ENCODE assay signal across 24 cellular contexts in genomic region chr2:85787282-85787980, GRCh38. TPM values are rescaled to one million over a fixed set of nuclear protein-coding genes. Genes with fewer than 3 reads are reported as not detected.
DNase-seq lines count a peak whose midpoint lies in the region; ATAC-seq, FAIRE-seq and TF ChIP-seq lines count a peak whose summit lies in the region.
"Had no signal": no experiment of that assay in that cellular context is flagged by ENCODE, and none has a peak within 500 bp of the region (broad histone marks: within the 10 kb centered on the region; RNA-seq: fewer than 3 reads in every experiment).

No MANE protein-coding gene starts in this region.

- CTCF ChIA-PET in HepG2 (lab: Yijun Ruan, JAX; ENCODE audit: low intra/inter-chr PET ratio, low total read pairs) = no interaction called here

- FAIRE-seq in HepG2 (lab: Jason Lieb, UNC) = no peak
- FAIRE-seq: GM12891 had no signal

- POLR2A ChIA-PET in HepG2 (lab: Yijun Ruan, JAX) = no interaction called here

- WGBS in right cardiac atrium = 95% methylated on average over 8 of the region's 8 CpGs
- 89% methylated on average over 8 of the region's 8 CpGs for WGBS in HepG2 (ENCODE audit: low lambda C conversion rate)
- WGBS in spleen, 5 donors = 79 to 85% (median 82%) methylated on average over 7 to 8 of the region's 8 CpGs
- 86 to 100% methylated on average over 4 to 8 of the region's 8 CpGs for WGBS in upper lobe of left lung, 2 donors

- no peak for ATAC-seq in left cardiac atrium
- ATAC-seq in right cardiac atrium = no peak
- ATAC-seq in HepG2 = no peak
- no peak for ATAC-seq in upper lobe of left lung (ENCODE audit: low FRiP score in 2 of 2)
- no peak for ATAC-seq in GM18498 (IDR thresholded peaks at IDR 0.05; ENCODE audit: unreplicated experiment)
- no peak for ATAC-seq in GM21390 (IDR thresholded peaks at IDR 0.05; ENCODE audit: unreplicated experiment)
- ATAC-seq in HG03354 (IDR thresholded peaks at IDR 0.05; ENCODE audit: poor library complexity, severe bottlenecking, unreplicated experiment) = no peak
- ATAC-seq: CD8-positive, alpha-beta T cell; GM23338; Panc1 had no signal

- DNase-seq in left cardiac atrium (peak; percentile 12), right cardiac atrium (no peak), HepG2 (ENCODE audit: low spot score) (no peak), spleen (peak; percentile 57), upper lobe of left lung (no peak)
- DNase-seq: AML-193; C1 segment of cervical spinal cord; CD8-positive, alpha-beta T cell; DND-41; HCEC 1CT; KBM-7; MM.1S; NCI-H1048; NCI-H1436; NCI-H1930; NCI-H2227 treated with DMSO at 0.1 percent for 48 hours; NCI-H510A; NK-92 treated with Interleukin-12 subunit alpha and Interleukin-12 subunit beta, amount 100 ng/mL, for 24 hours had no signal

- in situ Hi-C loops in HepG2 (cut with HindIII; ENCODE audit: extremely low pct_ligation_motif_present, low pct_unique_long_range_greater_than_20kb) = no loop called here

- no peaks in the 10 kb centered on the region for H3K9me3 ChIP-seq in right cardiac atrium (ENCODE audit: control insufficient read depth, low read length)
- H3K9me3 ChIP-seq in HepG2 (ENCODE audit: low read length) = no peaks in the 10 kb centered on the region
- no peaks in the 10 kb centered on the region for H3K9me3 ChIP-seq in spleen
- no peaks in the 10 kb centered on the region for H3K9me3 ChIP-seq in upper lobe of left lung

- no peaks in the 10 kb centered on the region for H3K27me3 ChIP-seq in right cardiac atrium (ENCODE audit: control insufficient read depth, insufficient read depth)
- H3K27me3 ChIP-seq in HepG2 (ENCODE audit: control insufficient read depth in 1 of 2, insufficient read depth in 2 of 2, low read length in 2 of 2) = no peaks in the 10 kb centered on the region; a peak in 1 of 5 replicates
- H3K27me3 ChIP-seq in spleen (replicated peaks in 1 of 7) = peaks cover 0 to 26% (median 0%) of the 10 kb centered on the region in 7 donors
- H3K27me3 ChIP-seq in upper lobe of left lung = no peaks in the 10 kb centered on the region

- no peak overlapping the region for H2AFZ ChIP-seq in HepG2 (ENCODE audit: low read length)
- H2AFZ ChIP-seq: GM23338 had no signal

- H3K4me1 ChIP-seq in right cardiac atrium (ENCODE audit: control insufficient read depth, insufficient read depth, low read length) (peaks cover 20% of the 10 kb centered on the region), HepG2 (ENCODE audit: insufficient read depth, low read length) (peaks cover 38% of the 10 kb centered on the region), spleen (peaks cover 0 to 65% (median 27%) of the 10 kb centered on the region in 6 donors), upper lobe of left lung (peaks cover 16 to 45% (median 34%) of the 10 kb centered on the region in 4 donors)

- H3K79me2 ChIP-seq in HepG2 (ENCODE audit: insufficient read depth, low read length) = no peaks in the 10 kb centered on the region

- no peaks in the 10 kb centered on the region for H3K36me3 ChIP-seq in HepG2 (replicated peaks in 1 of 2; ENCODE audit: control insufficient read depth in 1 of 2, insufficient read depth in 2 of 2, low read length in 2 of 2)
- peaks cover 0 to 21% (median 0%) of the 10 kb centered on the region in 6 donors for H3K36me3 ChIP-seq in spleen
- H3K36me3 ChIP-seq in upper lobe of left lung = peaks cover 6 to 90% (median 36%) of the 10 kb centered on the region in 4 donors

- no peak overlapping the region for H3K4me2 ChIP-seq in HepG2 (ENCODE audit: low read depth, low read length)
- H3K4me2 ChIP-seq: GM23338 had no signal

- TF ChIP-seq EP300 in HepG2 (IDR thresholded peaks at IDR 0.05; ENCODE audit: low read depth in 2 of 2, low read length in 2 of 2) (no peak), HepG2 (CRISPR knock-in tag; IDR thresholded peaks at IDR 0.05; ENCODE audit: borderline replicate concordance) (no peak), upper lobe of left lung (IDR thresholded peaks at IDR 0.05) (no peak)

- TF ChIP-seq CTCF in HepG2 (CRISPR knock-in tag; IDR thresholded peaks at IDR 0.05) (no peak), spleen (IDR thresholded peaks at IDR 0.05 in 8 of 11, conservative IDR thresholded peaks at IDR 0.05 in 3 of 11) (no peak), upper lobe of left lung (IDR thresholded peaks at IDR 0.05) (no peak)

- intact Hi-C loops in left cardiac atrium (cut with DNase I) (no loop called here), right cardiac atrium (cut with DNase I) (no loop called here), HepG2 (cut with micrococcal nuclease; ENCODE audit: unreplicated experiment) (no loop called here), spleen (cut with DNase I; ENCODE audit: low total_unique reads) (no loop called here)

- H3K27ac ChIP-seq in right cardiac atrium (ENCODE audit: low read length) (no peak overlapping the region), HepG2 (ENCODE audit: extremely low read length, insufficient read depth, low read length) (no peak overlapping the region), spleen (peak overlapping the region in 1 of 8 donors; percentile 5), upper lobe of left lung (peak overlapping the region in 3 of 4 donors; percentile 24 to 48 (median 44))

- H3K9ac ChIP-seq in HepG2 (ENCODE audit: insufficient read depth, low read depth, low read length) = no peak overlapping the region

- TF ChIP-seq POLR2A in HepG2 (IDR thresholded peaks at IDR 0.05; ENCODE audit: insufficient read depth in 1 of 2, low read depth in 2 of 2, low read length in 2 of 2) = no peak
- TF ChIP-seq POLR2A in spleen (IDR thresholded peaks at IDR 0.05) = no peak
- TF ChIP-seq POLR2A in upper lobe of left lung (IDR thresholded peaks at IDR 0.05) = no peak

- H3K4me3 ChIP-seq in right cardiac atrium (ENCODE audit: low read length) = no peak overlapping the region
- no peak overlapping the region for H3K4me3 ChIP-seq in HepG2 (replicated peaks in 1 of 3; ENCODE audit: insufficient read depth in 1 of 3, low read depth in 2 of 3, low read length in 3 of 3)
- H3K4me3 ChIP-seq in spleen = no peak overlapping the region
- no peak overlapping the region for H3K4me3 ChIP-seq in upper lobe of left lung
- H3K4me3 ChIP-seq: GM23338 had no signal

- TF ChIP-seq RAD21 in HepG2 (CRISPR knock-in tag; IDR thresholded peaks at IDR 0.05) = no peak

- no peaks in the 10 kb centered on the region for H4K20me1 ChIP-seq in HepG2 (ENCODE audit: insufficient read depth, low read length)

- BruUV-seq in HepG2 (replicated peaks; lab: Mats Ljungman, UMichigan) = no TSS peak

TF ChIP-seq in HepG2, 621 proteins besides CTCF, POLR2A, EP300 and RAD21:
- TF ChIP-seq JUNB (CRISPR knock-in tag; IDR thresholded peaks at IDR 0.05; ENCODE audit: borderline replicate concordance) (no peak), MTA1 (CRISPR knock-in tag; IDR thresholded peaks at IDR 0.05; ENCODE audit: borderline replicate concordance) (0 out of 2 replicates have a peak, but pooled peaks have one; percentile 28)
TF ChIP-seq in HepG2: peak in this region for 1.

RNA-seq across cellular contexts. Expression of gene ATOH8, which starts 33.6 kb away (rescaled TPM):
- total RNA-seq in left cardiac atrium = 10 to 100 TPM; 23.4 to 29.1 TPM
- 10 to 100 TPM; 35.7 to 55.5 (median 45.7) TPM for total RNA-seq in right cardiac atrium
- polyA plus RNA-seq in right cardiac atrium = 57.8 TPM
- total RNA-seq in HepG2 (2016; rRNA removed; fragmentation: Illumina TruSeq; extraction: Trizol) = 0.11 and 0.13 TPM in 2 replicates
- total RNA-seq in HepG2 (2016; cell fraction: cytosol; rRNA removed; fragmentation: Illumina TruSeq; extraction: Trizol; ENCODE audit: low read depth) = 0.10 TPM in 1 of 2 replicates, not detected in the other
- 0.13 and 0.21 TPM in 2 replicates for total RNA-seq in HepG2 (2016; cell fraction: insoluble cytoplasmic fraction; rRNA removed; fragmentation: Illumina TruSeq; extraction: Trizol)
- 0.12 and 0.21 TPM in 2 replicates for total RNA-seq in HepG2 (2016; cell fraction: membrane; rRNA removed; fragmentation: Illumina TruSeq; extraction: Trizol)
- total RNA-seq in HepG2 (2016; cell fraction: nucleus; rRNA removed; fragmentation: Illumina TruSeq; extraction: Trizol) = 0.34 and 0.38 TPM in 2 replicates
- polyA plus RNA-seq in HepG2 (2011; rRNA removed) = 0.22 and 0.61 TPM in 2 replicates
- 0.23 and 0.62 TPM in 2 replicates for polyA plus RNA-seq in HepG2 (2011; cell fraction: cytosol; rRNA removed)
- polyA plus RNA-seq in HepG2 (2011; cell fraction: nucleus; rRNA removed) = 0.55 and 0.88 TPM in 2 replicates
- 0.13 TPM in 1 of 2 replicates, not detected in the other for polyA plus RNA-seq in HepG2 (2012)
- not detected in 2 replicates for polyA plus RNA-seq in HepG2 (2016; cell fraction: cytosol; fragmentation: Illumina TruSeq; extraction: Trizol; ENCODE audit: low read depth)
- 0.11 and 0.14 TPM in 2 replicates for polyA plus RNA-seq in HepG2 (2016; cell fraction: insoluble cytoplasmic fraction; fragmentation: Illumina TruSeq; extraction: Trizol; ENCODE audit: low read depth)
- 0.13 TPM in 1 of 2 replicates, not detected in the other for polyA plus RNA-seq in HepG2 (2016; cell fraction: membrane; fragmentation: Illumina TruSeq; extraction: Trizol; ENCODE audit: low read depth)
- polyA plus RNA-seq in HepG2 (2016; cell fraction: nucleus; fragmentation: Illumina TruSeq; extraction: Trizol; ENCODE audit: insufficient read depth, low read depth) = 0.15 and 0.25 TPM in 2 replicates
- polyA minus RNA-seq in HepG2 (2011; rRNA and poly(A)+ RNA removed; ENCODE audit: low replicate concordance) = 1.6 and 10.7 TPM in 2 replicates
- 0.44 TPM in 1 of 2 replicates, not detected in the other for polyA minus RNA-seq in HepG2 (2011; cell fraction: cytosol; rRNA and poly(A)+ RNA removed)
- polyA minus RNA-seq in HepG2 (2011; cell fraction: nucleus; rRNA and poly(A)+ RNA removed) = 0.62 and 1.4 TPM in 2 replicates
- 10 to 100 TPM in 6 of 7 donors, 1 to 10 TPM in 1; 6.4 to 53.0 (median 18.6) TPM for total RNA-seq in spleen
- 10 to 100 TPM in 1 of 3 donors, 1 to 10 TPM in 2; 7.2 to 17.6 (median 9.4) TPM for polyA plus RNA-seq in spleen
- 100 to 1,000 TPM in 2 of 6 donors, 10 to 100 TPM in 4; 60.2 to 121 (median 85.1) TPM for total RNA-seq in upper lobe of left lung

Comparison
In these comparisons a context has a peak if more than half of its experiments do, and no peak if none do; other contexts are left out.
1. DNase-seq: peak in left cardiac atrium (single experiment) and spleen (single experiment); none in right cardiac atrium (0 of 3), HepG2 (single experiment) and upper lobe of left lung (0 of 2).
2. H3K27ac ChIP-seq: peak in upper lobe of left lung (3 of 4); none in right cardiac atrium (single experiment) and HepG2 (single experiment).
3. RNA of gene ATOH8, which starts 33.6 kb away (total RNA-seq): 60.2 to 121 TPM in upper lobe of left lung, 35.7 to 55.5 TPM in right cardiac atrium, 23.4 to 29.1 TPM in left cardiac atrium and 6.4 to 53.0 TPM in spleen; 0.10 to 0.38 TPM in HepG2; every median in the first group is over 4 times any median in the second.